19 cellular contexts compared by ENCODE assay signal in the genomic region with DNA sequence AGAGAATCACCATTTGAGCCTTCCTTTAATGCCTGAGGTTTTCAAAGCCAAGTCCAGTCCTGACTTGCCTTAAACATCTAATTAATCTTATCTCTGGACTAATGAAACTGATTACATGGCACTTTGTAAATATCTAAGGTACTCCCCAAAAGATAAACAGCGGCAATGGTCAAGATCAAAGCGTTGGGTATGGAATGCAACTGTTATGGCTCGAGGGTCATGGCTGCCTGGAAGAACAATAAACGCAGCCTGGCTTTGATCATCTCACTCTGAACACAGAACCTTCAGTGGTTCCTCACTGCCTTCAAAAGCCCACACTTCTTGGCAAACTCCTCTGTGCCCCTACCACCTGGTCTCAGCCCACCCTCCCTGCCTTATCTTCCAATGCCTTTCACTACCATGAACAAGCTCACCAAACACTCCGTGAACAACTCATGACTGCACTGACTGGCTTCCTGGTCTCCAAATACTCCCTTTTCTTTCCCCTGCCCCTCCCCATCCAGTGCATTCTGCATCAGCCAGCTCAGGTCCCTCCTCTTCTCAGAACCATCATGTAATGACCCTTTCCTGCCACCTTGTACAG.
"Had no signal": no experiment of that assay in that cellular context is flagged by ENCODE, and none has a peak within 500 bp of the region (broad histone marks: within the 10 kb centered on the region; RNA-seq: fewer than 3 reads in every experiment).

No MANE protein-coding gene starts in this region.

- H3K9me3 Mint-ChIP-seq: activated naive CD4-positive, alpha-beta T cell treated with anti-CD3 and anti-CD28 coated beads, Interleukin-2, amount 50 U/mL, for 72 hours had no signal

- H3K27ac Mint-ChIP-seq: activated naive CD4-positive, alpha-beta T cell treated with anti-CD3 and anti-CD28 coated beads, Interleukin-2, amount 50 U/mL, for 72 hours; WTC11 had no signal

- H3K9me3 ChIP-seq: ascending aorta, spleen, thoracic aorta, upper lobe of left lung had no signal

- H3K4me1 Mint-ChIP-seq: WTC11 had no signal

- H3K27me3 ChIP-seq: ascending aorta, upper lobe of left lung had no signal

- H3K4me3 Mint-ChIP-seq: WTC11 had no signal

- ATAC-seq: activated naive CD4-positive, alpha-beta T cell treated with anti-CD3 and anti-CD28 coated beads, Interleukin-2, amount 50 U/mL, for 72 hours; esophagus mucosa; WTC11 had no signal

- H3K36me3 ChIP-seq: ascending aorta, spleen, thoracic aorta, upper lobe of left lung had no signal

- DNase-seq: activated T-cell treated with anti-CD3 and anti-CD28 coated beads, Interleukin-2, amount 50 U/mL, for 1 hour; central memory CD4-positive, alpha-beta T cell; dermis blood vessel endothelial cell; effector memory CD4-positive, alpha-beta T cell; foreskin melanocyte; hypothalamus; nucleus accumbens; posterior cingulate gyrus; spleen; stimulated activated CD4-positive, alpha-beta T cell treated with anti-CD3 and anti-CD28 coated beads, Interleukin-4, amount 100 ng/mL, for 1 hour; stimulated activated naive CD4-positive, alpha-beta T cell; T-helper 9 cell; upper lobe of left lung had no signal

- H3K27ac ChIP-seq: ascending aorta, spleen, thoracic aorta, upper lobe of left lung had no signal

- H3K36me3 Mint-ChIP-seq: activated naive CD4-positive, alpha-beta T cell treated with anti-CD3 and anti-CD28 coated beads, Interleukin-2, amount 50 U/mL, for 72 hours; WTC11 had no signal

- H3K4me1 ChIP-seq: ascending aorta, spleen, upper lobe of left lung had no signal

- H3K4me3 ChIP-seq: ascending aorta, spleen, thoracic aorta, upper lobe of left lung had no signal

- FAIRE-seq: endothelial cell of umbilical vein had no signal
